In the genomic region with DNA sequence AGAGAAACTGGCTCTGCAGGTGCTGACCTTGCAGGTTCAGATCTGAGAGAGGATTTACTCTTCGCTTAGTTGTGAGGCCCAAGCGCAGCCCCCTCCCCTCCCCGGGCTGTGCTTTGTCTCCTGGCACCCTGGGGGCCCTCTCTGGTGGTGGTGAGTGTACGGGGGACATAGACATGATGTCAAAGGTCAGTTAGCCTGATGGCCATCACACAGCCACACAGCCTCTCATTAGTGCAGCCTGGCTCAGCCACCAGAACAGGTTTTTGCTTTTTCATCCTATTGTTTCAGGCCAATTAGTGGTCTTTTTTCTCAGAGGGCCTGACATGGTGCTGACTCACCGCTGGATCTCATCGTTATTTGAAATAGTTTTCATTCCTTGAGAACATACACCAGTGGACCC, we compare ENCODE assay signal across 16 cellular contexts.
"Had no signal": no experiment of that assay in that cellular context is flagged by ENCODE, and none has a peak within 500 bp of the region (broad histone marks: within the 10 kb centered on the region; RNA-seq: fewer than 3 reads in every experiment).

No MANE protein-coding gene starts in this region.

- H3K36me3 Mint-ChIP-seq: naive B cell had no signal

- H3K9me3 Mint-ChIP-seq: nephron had no signal

- H3K4me1 Mint-ChIP-seq: naive B cell, nephron had no signal

- DNase-seq: effector CD8-positive, alpha-beta T cell; gastrocnemius medialis; left colon; mesendoderm; naive B cell; psoas muscle; sigmoid colon; stimulated activated naive CD4-positive, alpha-beta T cell treated with Interleukin-2 at 50 U/mL for 16 hours; upper lobe of right lung had no signal

- H3K4me3 ChIP-seq: coronary artery, gastrocnemius medialis, psoas muscle, right atrium auricular region, sigmoid colon, skin epidermis, upper lobe of right lung, vagina had no signal

- H3K4me1 ChIP-seq: gastrocnemius medialis, psoas muscle, right atrium auricular region, sigmoid colon, upper lobe of right lung, vagina had no signal

- H3K27ac Mint-ChIP-seq: nephron had no signal

- H3K27ac ChIP-seq: coronary artery, gastrocnemius medialis, neutrophil, psoas muscle, right atrium auricular region, sigmoid colon, skin epidermis, upper lobe of right lung, vagina had no signal

- H3K27me3 ChIP-seq: gastrocnemius medialis, neutrophil, right atrium auricular region, sigmoid colon, upper lobe of right lung, vagina had no signal

- H3K4me3 Mint-ChIP-seq: naive B cell, nephron had no signal

- H3K9me3 ChIP-seq: gastrocnemius medialis, neutrophil, psoas muscle, right atrium auricular region, sigmoid colon, upper lobe of right lung, vagina had no signal

- H3K36me3 ChIP-seq: gastrocnemius medialis, neutrophil, right atrium auricular region, sigmoid colon, upper lobe of right lung, vagina had no signal

- ATAC-seq: esophagus mucosa, gastrocnemius medialis, left colon, psoas muscle, upper lobe of right lung had no signal
